13 cellular contexts compared by ENCODE assay signal in genomic region chr1:18530567-18531502, GRCh38. TPM values are rescaled to one million over a fixed set of nuclear protein-coding genes. Genes with fewer than 3 reads are reported as not detected.
DNase-seq lines count a peak whose midpoint lies in the region; ATAC-seq and TF ChIP-seq lines count a peak whose summit lies in the region.
"Had no signal": no experiment of that assay in that cellular context is flagged by ENCODE, and none has a peak within 500 bp of the region (broad histone marks: within the 10 kb centered on the region; RNA-seq: fewer than 3 reads in every experiment).

No MANE protein-coding gene starts in this region.

- no peak overlapping the region for H2BK5ac ChIP-seq in H9 (ENCODE audit: insufficient read length, low read length)

- H3K4me1 ChIP-seq in H9 (ENCODE audit: insufficient read depth, low read length): no peaks in the 10 kb centered on the region; the same call in 1 of the 2 replicates
- H3K4me1 ChIP-seq: heart right ventricle had no signal

- no peaks in the 10 kb centered on the region for H3K23me2 ChIP-seq in H9 (ENCODE audit: insufficient read length, low read depth, low read length, poor library complexity, severe bottlenecking)

- no peaks in the 10 kb centered on the region for H3K36me3 Mint-ChIP-seq in H9 (ENCODE audit: insufficient read depth in 1 of 3, low read depth in 3 of 3)

- H3K9me3 Mint-ChIP-seq in H9: no peaks in the 10 kb centered on the region
- H3K9me3 Mint-ChIP-seq: dendritic cell treated with granulocyte-macrophage colony-stimulating factor and Interleukin-4, amounts not matched to agents 40 ng/mL and 50 ng/mL, for 4 days had no signal

- no peak overlapping the region for H3K4me2 ChIP-seq in H9 (ENCODE audit: insufficient read depth, insufficient read length, low read length)

- peaks cover 28% of the 10 kb centered on the region for H3K27me3 Mint-ChIP-seq in H9 (ENCODE audit: low read depth)

- no peak overlapping the region for H4K5ac ChIP-seq in H9 (ENCODE audit: insufficient read length, low read depth, low read length)

- no peak overlapping the region for H2BK120ac ChIP-seq in H9 (ENCODE audit: low read depth, low read length, poor library complexity, severe bottlenecking)

- H3K14ac ChIP-seq in H9 (ENCODE audit: insufficient read depth, low read length): no peak overlapping the region; the same call in 1 of the 2 replicates

- no peak overlapping the region for H4K8ac ChIP-seq in H9 (replicated peaks; ENCODE audit: insufficient read length, low read depth, low read length)

- no peak overlapping the region for H3K4ac ChIP-seq in H9 (ENCODE audit: low read depth, low read length)

- H3K4me3 Mint-ChIP-seq in H9: no peak overlapping the region
- H3K4me3 Mint-ChIP-seq: dendritic cell treated with granulocyte-macrophage colony-stimulating factor and Interleukin-4, amounts not matched to agents 40 ng/mL and 50 ng/mL, for 4 days had no signal

- H3K27ac Mint-ChIP-seq in H9: no peak overlapping the region
- H3K27ac Mint-ChIP-seq: dendritic cell treated with granulocyte-macrophage colony-stimulating factor and Interleukin-4, amounts not matched to agents 40 ng/mL and 50 ng/mL, for 4 days had no signal

- WGBS in H9 (ENCODE audit: extremely low coverage, insufficient read length, low lambda C conversion rate): no CpG with 5 or more reads among the region's 6 CpGs

- H3T11ph ChIP-seq in H9 (ENCODE audit: low read length): no peak overlapping the region

- H2BK20ac ChIP-seq in H9 (ENCODE audit: low read depth, low read length, poor library complexity, severe bottlenecking): no peak overlapping the region

- no peaks in the 10 kb centered on the region; the same call in 1 of the 2 replicates for H3K27me3 ChIP-seq in H9 (ENCODE audit: insufficient read depth, low read length)

- DNase-seq in CMK (ENCODE audit: low read depth): peak; percentile 56
- DNase-seq in H9: peak; percentile 55
- DNase-seq in SHP77 treated with DMSO at 0.1 percent for 48 hours (lab: John Stamatoyannopoulos, UW): peak; percentile 14
- peak; percentile 38 for DNase-seq in left lobe of liver (ENCODE audit: low spot score)
- DNase-seq in stimulated activated naive CD4-positive, alpha-beta T cell treated with Interleukin-2 at 50 U/mL for 16 hours (lab: John Stamatoyannopoulos, UW): no peak
- no peak for DNase-seq in NCI-H446 treated with DMSO at 0.1 percent for 48 hours (lab: John Stamatoyannopoulos, UW)
- DNase-seq: DMS79, heart right ventricle, NCI-H1436 treated with DMSO at 0.1 percent for 48 hours, T-helper 1 cell had no signal

- no peak overlapping the region for H3K18ac ChIP-seq in H9 (ENCODE audit: insufficient read length, low read depth, low read length)

- H3K9me3 ChIP-seq in H9 (ENCODE audit: control insufficient read depth, low read depth, low read length): no peaks in the 10 kb centered on the region

- no peaks in the 10 kb centered on the region for H3K79me2 ChIP-seq in H9 (ENCODE audit: insufficient read depth, low read length)

- H3K56ac ChIP-seq in H9 (ENCODE audit: insufficient read length, low read depth, low read length): no peak overlapping the region

- peak; percentile 56 for ATAC-seq in left lobe of liver
- no peak for ATAC-seq in GM18870 (IDR thresholded peaks at IDR 0.05; ENCODE audit: unreplicated experiment)
- ATAC-seq in HG03280 (IDR thresholded peaks at IDR 0.05; ENCODE audit: unreplicated experiment): no peak
- ATAC-seq: heart right ventricle had no signal

- peak; percentile 71 for TF ChIP-seq CTCF in H9 (conservative IDR thresholded peaks at IDR 0.05)

- H2BK15ac ChIP-seq in H9 (ENCODE audit: low read depth, low read length): no peak overlapping the region

- no peak overlapping the region for H3K27ac ChIP-seq in H9 (ENCODE audit: insufficient read length, low read depth, low read length)
- H3K27ac ChIP-seq: heart right ventricle had no signal

- H2AK5ac ChIP-seq in H9 (ENCODE audit: insufficient read length, low read length): no peak overlapping the region

- no peak overlapping the region for H3K23ac ChIP-seq in H9 (ENCODE audit: insufficient read length, low read depth, low read length)

- H2BK12ac ChIP-seq in H9 (ENCODE audit: insufficient read length, low read depth, low read length): no peak overlapping the region

- H4K20me1 ChIP-seq in H9 (ENCODE audit: control insufficient read depth, insufficient read depth, insufficient read length): no peaks in the 10 kb centered on the region

- H4K91ac ChIP-seq in H9 (ENCODE audit: insufficient read length, low read depth, low read length): no peak overlapping the region

- H2AFZ ChIP-seq in H9 (ENCODE audit: low read length): no peak overlapping the region

- no peaks in the 10 kb centered on the region for H3K79me1 ChIP-seq in H9 (ENCODE audit: insufficient read depth, low read depth, low read length, poor library complexity, severe bottlenecking)

- no peak overlapping the region for H3K9ac ChIP-seq in H9 (ENCODE audit: extremely low read depth, insufficient read length, low read length)

- H3K4me1 Mint-ChIP-seq in H9: peaks cover 8 to 10% of the 10 kb centered on the region in 2 experiments

RNA-seq across cellular contexts. Expression of gene KLHDC7A, which starts 50.1 kb away (rescaled TPM):
- 11.4 and 11.6 TPM in 2 replicates for total RNA-seq in H9 (2021)
- total RNA-seq in left lobe of liver: 8.7 TPM

Comparison
In these comparisons a context has a peak if more than half of its experiments do, and no peak if none do; other contexts are left out.
1. DNase-seq: peak in CMK (single experiment), H9 (single experiment), SHP77 treated with DMSO at 0.1 percent for 48 hours (single experiment) and left lobe of liver (single experiment); none in stimulated activated naive CD4-positive, alpha-beta T cell treated with Interleukin-2 at 50 U/mL for 16 hours (single experiment) and NCI-H446 treated with DMSO at 0.1 percent for 48 hours (single experiment).